15 cellular contexts compared by ENCODE assay signal in the genomic region with DNA sequence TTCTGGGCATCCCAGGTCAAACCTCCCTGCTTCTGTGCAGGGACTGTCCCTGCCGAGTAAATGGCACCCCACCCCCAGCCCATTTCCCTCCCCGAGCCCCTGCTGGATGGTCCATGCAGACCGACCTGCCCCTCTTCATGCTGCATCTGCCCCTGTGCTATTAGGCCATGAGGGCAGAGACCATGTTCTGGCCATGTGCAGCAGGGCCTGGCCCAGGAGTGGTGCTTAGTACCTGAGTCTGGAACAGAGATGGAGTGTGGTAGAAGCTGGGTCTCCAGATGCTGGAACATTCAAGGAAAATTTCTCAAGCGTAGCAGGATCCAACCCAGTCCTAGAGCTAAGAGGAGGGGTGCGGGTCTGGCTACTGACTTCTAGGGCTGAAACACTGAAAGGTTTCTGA.
"Had no signal": no experiment of that assay in that cellular context is flagged by ENCODE, and none has a peak within 500 bp of the region (broad histone marks: within the 10 kb centered on the region; RNA-seq: fewer than 3 reads in every experiment).

No MANE protein-coding gene starts in this region.

- H3K27me3 Mint-ChIP-seq: activated CD8-positive, alpha-beta memory T cell treated with anti-CD3 and anti-CD28 coated beads, Interleukin-2, amount 10 ng/mL, durations not matched to agents 7 days and 5 days; activated naive CD8-positive, alpha-beta T cell treated with anti-CD3 and anti-CD28 coated beads, Interleukin-2, amount 10 ng/mL, durations not matched to agents 7 days and 5 days had no signal

- H3K27me3 ChIP-seq: ascending aorta, pancreas, SJSA1, upper lobe of right lung had no signal

- H3K9me3 Mint-ChIP-seq: activated naive CD8-positive, alpha-beta T cell treated with anti-CD3 and anti-CD28 coated beads, Interleukin-2, amount 10 ng/mL, durations not matched to agents 7 days and 5 days; stimulated activated naive B cell treated with anti-CD40 and anti-IgM and Interleukin-4, amounts not matched to agents 10 μg/mL and 1 μg/mL and 100 μg/mL, for 72 hours had no signal

- H3K27ac ChIP-seq: pancreas, SJSA1, upper lobe of right lung had no signal

- H3K4me3 Mint-ChIP-seq: activated CD8-positive, alpha-beta memory T cell treated with anti-CD3 and anti-CD28 coated beads, Interleukin-2, amount 10 ng/mL, durations not matched to agents 7 days and 5 days; activated naive CD8-positive, alpha-beta T cell treated with anti-CD3 and anti-CD28 coated beads, Interleukin-2, amount 10 ng/mL, durations not matched to agents 7 days and 5 days; stimulated activated naive B cell treated with anti-CD40 and anti-IgM and Interleukin-4, amounts not matched to agents 10 μg/mL and 1 μg/mL and 100 μg/mL, for 72 hours had no signal

- ATAC-seq: activated CD8-positive, alpha-beta memory T cell treated with anti-CD3 and anti-CD28 coated beads, Interleukin-2, amount 10 ng/mL, durations not matched to agents 7 days and 5 days; stimulated activated naive B cell treated with anti-CD40 and anti-IgM and Interleukin-4, amounts not matched to agents 10 μg/mL and 1 μg/mL and 100 μg/mL, for 72 hours had no signal

- H3K4me3 ChIP-seq: ascending aorta, coronary artery, pancreas, SJSA1, upper lobe of right lung had no signal

- H3K27ac Mint-ChIP-seq: activated naive CD8-positive, alpha-beta T cell treated with anti-CD3 and anti-CD28 coated beads, Interleukin-2, amount 10 ng/mL, durations not matched to agents 7 days and 5 days; stimulated activated naive B cell treated with anti-CD40 and anti-IgM and Interleukin-4, amounts not matched to agents 10 μg/mL and 1 μg/mL and 100 μg/mL, for 72 hours had no signal

- DNase-seq: activated CD4-positive, alpha-beta T cell treated with anti-CD3 and anti-CD28 coated beads for 1 hour; activated CD4-positive, alpha-beta T cell treated with anti-CD3 and anti-CD28 coated beads, Interleukin-2, amount 50 U/mL, for 48 hours; activated CD8-positive, alpha-beta memory T cell treated with anti-CD3 and anti-CD28 coated beads, Interleukin-2, amount 10 ng/mL, durations not matched to agents 7 days and 5 days; activated naive CD8-positive, alpha-beta T cell treated with anti-CD3 and anti-CD28 coated beads, Interleukin-2, amount 10 ng/mL, durations not matched to agents 7 days and 5 days; activated T-cell treated with anti-CD3 and anti-CD28 coated beads, Interleukin-2, amount 50 U/mL, for 48 hours; retina; stimulated activated CD4-positive, alpha-beta T cell treated with anti-CD3 and anti-CD28 coated beads, Interleukin-1b, Interleukin-23, amount 100 ng/mL, for 48 hours; stimulated activated naive B cell treated with anti-CD40 and anti-IgM and Interleukin-4, amounts not matched to agents 10 μg/mL and 1 μg/mL and 100 μg/mL, for 72 hours; SW 1271; T1000; upper lobe of right lung had no signal
